In the genomic region with DNA sequence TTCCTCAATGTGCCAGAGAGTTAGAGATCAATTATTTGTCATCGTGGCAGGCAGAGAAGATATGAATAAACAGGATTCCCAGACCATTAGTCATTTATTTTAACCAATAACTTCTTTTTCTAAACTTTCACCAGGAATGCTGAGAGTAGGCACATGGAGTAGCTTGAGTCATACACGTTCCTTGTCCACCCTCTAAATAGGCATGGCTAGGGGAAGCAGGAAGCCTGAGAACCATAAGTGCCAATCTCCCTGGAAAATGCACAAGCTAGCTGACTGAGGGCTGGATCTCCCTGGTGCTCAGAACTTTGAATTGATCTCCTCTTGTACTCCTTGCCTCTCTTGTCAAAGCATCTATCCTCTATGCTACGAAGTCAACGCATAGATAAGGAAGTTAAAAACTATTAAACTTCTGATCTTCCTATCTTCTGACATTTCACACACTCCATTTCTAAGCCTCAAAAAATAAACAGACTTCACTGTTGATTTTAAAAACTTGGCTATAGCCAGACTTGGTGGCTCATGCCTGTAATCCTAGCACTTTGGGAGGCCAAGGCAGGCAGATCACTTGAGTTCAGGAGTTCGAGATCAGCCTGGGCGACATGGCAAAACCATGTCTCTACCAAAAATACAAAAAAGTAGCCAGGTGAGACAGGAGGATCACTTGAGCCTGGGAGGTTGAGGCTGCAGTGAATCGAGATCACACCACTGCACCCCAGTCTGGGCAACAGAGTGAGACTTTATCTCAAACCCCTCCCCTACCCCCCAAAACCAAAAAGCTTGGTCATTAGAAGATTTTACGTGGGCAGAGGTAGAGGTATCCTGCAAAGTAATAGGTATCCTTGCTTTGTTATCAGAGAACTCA, we compare ENCODE assay signal across 1 cellular context.
TF ChIP-seq lines count a peak whose summit lies in the region.

No MANE protein-coding gene starts in this region.

TF ChIP-seq in HCT116, 20 proteins besides CTCF, POLR2A, EP300 and RAD21 (continued from another document):
- TF ChIP-seq, protein P1, sequence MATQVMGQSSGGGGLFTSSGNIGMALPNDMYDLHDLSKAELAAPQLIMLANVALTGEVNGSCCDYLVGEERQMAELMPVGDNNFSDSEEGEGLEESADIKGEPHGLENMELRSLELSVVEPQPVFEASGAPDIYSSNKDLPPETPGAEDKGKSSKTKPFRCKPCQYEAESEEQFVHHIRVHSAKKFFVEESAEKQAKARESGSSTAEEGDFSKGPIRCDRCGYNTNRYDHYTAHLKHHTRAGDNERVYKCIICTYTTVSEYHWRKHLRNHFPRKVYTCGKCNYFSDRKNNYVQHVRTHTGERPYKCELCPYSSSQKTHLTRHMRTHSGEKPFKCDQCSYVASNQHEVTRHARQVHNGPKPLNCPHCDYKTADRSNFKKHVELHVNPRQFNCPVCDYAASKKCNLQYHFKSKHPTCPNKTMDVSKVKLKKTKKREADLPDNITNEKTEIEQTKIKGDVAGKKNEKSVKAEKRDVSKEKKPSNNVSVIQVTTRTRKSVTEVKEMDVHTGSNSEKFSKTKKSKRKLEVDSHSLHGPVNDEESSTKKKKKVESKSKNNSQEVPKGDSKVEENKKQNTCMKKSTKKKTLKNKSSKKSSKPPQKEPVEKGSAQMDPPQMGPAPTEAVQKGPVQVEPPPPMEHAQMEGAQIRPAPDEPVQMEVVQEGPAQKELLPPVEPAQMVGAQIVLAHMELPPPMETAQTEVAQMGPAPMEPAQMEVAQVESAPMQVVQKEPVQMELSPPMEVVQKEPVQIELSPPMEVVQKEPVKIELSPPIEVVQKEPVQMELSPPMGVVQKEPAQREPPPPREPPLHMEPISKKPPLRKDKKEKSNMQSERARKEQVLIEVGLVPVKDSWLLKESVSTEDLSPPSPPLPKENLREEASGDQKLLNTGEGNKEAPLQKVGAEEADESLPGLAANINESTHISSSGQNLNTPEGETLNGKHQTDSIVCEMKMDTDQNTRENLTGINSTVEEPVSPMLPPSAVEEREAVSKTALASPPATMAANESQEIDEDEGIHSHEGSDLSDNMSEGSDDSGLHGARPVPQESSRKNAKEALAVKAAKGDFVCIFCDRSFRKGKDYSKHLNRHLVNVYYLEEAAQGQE (IDR thresholded peaks at IDR 0.05; ENCODE audit: low read depth), result no peak
- TF ChIP-seq CEBPB (IDR thresholded peaks at IDR 0.05; ENCODE audit: low read depth) (peak; percentile 82), JUND (IDR thresholded peaks at IDR 0.05) (peak; percentile 89), TCF7L2 (IDR thresholded peaks at IDR 0.05; ENCODE audit: borderline replicate concordance, extremely low read depth, insufficient read depth, insufficient read length) (no peak), EZH2phosphoT487 (IDR thresholded peaks at IDR 0.05; ENCODE audit: borderline replicate concordance) (no peak), CBX3 (IDR thresholded peaks at IDR 0.05; ENCODE audit: low read depth) (peak; percentile 76; the same call in 1 of the 2 replicates), EGR1 (IDR thresholded peaks at IDR 0.05; ENCODE audit: low read depth) (no peak), FOSL1 (IDR thresholded peaks at IDR 0.05; ENCODE audit: low read depth) (peak; percentile 89), SIN3A (IDR thresholded peaks at IDR 0.05; ENCODE audit: low read depth) (peak; percentile 66; the same call in 1 of the 2 replicates), ELF1 (IDR thresholded peaks at IDR 0.05; ENCODE audit: borderline replicate concordance, low read depth) (no peak; the same call in 1 of the 2 replicates)
- TF ChIP-seq, protein P2, sequence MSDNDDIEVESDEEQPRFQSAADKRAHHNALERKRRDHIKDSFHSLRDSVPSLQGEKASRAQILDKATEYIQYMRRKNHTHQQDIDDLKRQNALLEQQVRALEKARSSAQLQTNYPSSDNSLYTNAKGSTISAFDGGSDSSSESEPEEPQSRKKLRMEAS (IDR thresholded peaks at IDR 0.05), result peak; percentile 93
